Comparison of ENCODE assay signal across 9 cellular contexts in the genomic region with DNA sequence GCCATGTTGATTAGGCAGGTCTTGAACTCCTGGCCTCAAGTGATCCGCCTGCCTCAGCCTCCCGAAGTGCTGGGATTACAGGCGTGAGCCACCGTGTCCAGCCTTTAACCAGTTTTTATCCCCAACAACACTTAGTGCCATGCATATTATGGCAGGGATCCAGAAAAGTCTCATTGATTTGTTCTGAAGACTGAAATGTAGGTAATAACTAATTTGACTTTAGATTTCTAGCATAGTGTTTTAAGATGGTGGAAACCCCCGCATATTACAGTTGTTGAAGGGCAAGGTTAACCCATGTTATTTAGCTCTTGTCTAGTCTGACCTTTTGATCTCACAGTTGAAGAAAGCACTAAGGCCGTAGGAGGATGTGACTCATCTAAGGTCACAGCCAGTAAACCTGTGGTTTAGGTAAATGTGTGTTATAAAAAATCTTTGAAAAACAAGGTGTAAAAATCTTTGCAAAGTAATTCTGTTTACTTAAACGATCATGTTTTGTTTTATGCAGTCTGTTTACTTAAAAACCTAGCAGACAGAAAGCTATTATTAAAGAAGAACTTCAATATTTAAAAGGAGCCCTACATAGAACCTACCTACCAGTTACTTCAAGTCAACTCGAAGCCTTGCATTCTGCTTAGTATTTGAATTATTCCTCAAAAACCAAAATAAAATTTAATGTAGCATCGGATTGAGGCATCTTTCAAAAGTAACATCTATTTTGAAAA.
A peak's percentile ranks its signal among the peaks of the same experiment; 100 is the strongest.
DNase-seq lines count a peak whose midpoint lies in the region; ATAC-seq, FAIRE-seq and TF ChIP-seq lines count a peak whose summit lies in the region.
"Had no signal": no experiment of that assay in that cellular context is flagged by ENCODE, and none has a peak within 500 bp of the region (broad histone marks: within the 10 kb centered on the region; RNA-seq: fewer than 3 reads in every experiment).

No MANE protein-coding gene starts in this region.

- no peaks in the 10 kb centered on the region for H3F3A ChIP-seq in OCI-LY1 (ENCODE audit: insufficient read depth, low read length)

- no peaks in the 10 kb centered on the region for H3K9me3 ChIP-seq in OCI-LY1 (ENCODE audit: low read length)

- no peak overlapping the region for H3K9ac ChIP-seq in OCI-LY1 (ENCODE audit: low read length)

- peaks cover 10% of the 10 kb centered on the region; the same call in 1 of the 2 replicates for H3K36me3 ChIP-seq in OCI-LY1 (ENCODE audit: insufficient read depth, low read length)

- no peaks in the 10 kb centered on the region for H3K9me2 ChIP-seq in OCI-LY1 (ENCODE audit: low read depth, low read length)

- no peak overlapping the region; the same call in 1 of the 2 replicates for H3K4me2 ChIP-seq in OCI-LY1 (ENCODE audit: low read length)

- no peak overlapping the region for H2AFZ ChIP-seq in OCI-LY1 (ENCODE audit: low read length)

- no peak for TF ChIP-seq CTCF in GM10266 (IDR thresholded peaks at IDR 0.05; ENCODE audit: control insufficient read depth, insufficient read depth, low read depth, missing control alignments)
- TF ChIP-seq CTCF in OCI-LY1 (IDR thresholded peaks at IDR 0.05; ENCODE audit: low read length), result no peak
- no peak for TF ChIP-seq CTCF in nephron progenitor cell (IDR thresholded peaks at IDR 0.05)

- H3K27me3 ChIP-seq in OCI-LY1 (ENCODE audit: insufficient read depth, low read length), result no peaks in the 10 kb centered on the region

- no peak overlapping the region for H3K4me3 Mint-ChIP-seq in nephron progenitor cell

- H3K4me1 Mint-ChIP-seq in nephron progenitor cell, result no peaks in the 10 kb centered on the region

- peaks cover 4% of the 10 kb centered on the region for H3K27me3 Mint-ChIP-seq in nephron progenitor cell (ENCODE audit: low read depth, poor library complexity)

- no peaks in the 10 kb centered on the region for H4K20me1 ChIP-seq in OCI-LY1 (ENCODE audit: insufficient read depth, low read length)

- TF ChIP-seq POLR2A in H54 (IDR thresholded peaks at IDR 0.05; ENCODE audit: low read depth, low read length), result no peak

- H3K36me3 Mint-ChIP-seq in nephron progenitor cell (ENCODE audit: low read depth), result no peaks in the 10 kb centered on the region

- H3K27ac ChIP-seq in OCI-LY1 (ENCODE audit: low read depth, low read length, poor library complexity, severe bottlenecking), result peak overlapping the region; percentile 62

- no peaks in the 10 kb centered on the region for H3K79me2 ChIP-seq in OCI-LY1 (ENCODE audit: insufficient read depth, low read length)

- no peaks in the 10 kb centered on the region for H3K9me3 Mint-ChIP-seq in nephron progenitor cell

- no peak for ATAC-seq in GM18520 (IDR thresholded peaks at IDR 0.05; ENCODE audit: unreplicated experiment)

- H3K4me1 ChIP-seq in OCI-LY1 (ENCODE audit: insufficient read depth, low read length, severe bottlenecking), result peaks cover 29% of the 10 kb centered on the region

- DNase-seq in GM10266 (ENCODE audit: extremely low spot score) (peak; percentile 61), H54 (ENCODE audit: insufficient read length, low spot score) (no peak), NCI-H446 treated with DMSO at 0.1 percent for 48 hours (lab: John Stamatoyannopoulos, UW) (no peak), nephron progenitor cell (no peak), NCI-H1105 (lab: John Stamatoyannopoulos, UW) (no peak)
- peak; percentile 88 for DNase-seq in central memory CD4-positive, alpha-beta T cell

- H3K27ac Mint-ChIP-seq in nephron progenitor cell, result no peak overlapping the region

- peak; percentile 91 for FAIRE-seq in H54 (lab: Jason Lieb, UNC)

- H3K4me3 ChIP-seq in OCI-LY1 (ENCODE audit: low read depth, low read length, poor library complexity, severe bottlenecking), result no peak overlapping the region
- H3K4me3 ChIP-seq: lung had no signal

Comparison
In these comparisons a context has a peak if more than half of its experiments do, and no peak if none do; other contexts are left out.
1. DNase-seq: peak in GM10266 (single experiment) and central memory CD4-positive, alpha-beta T cell (single experiment); none in H54 (single experiment), NCI-H446 treated with DMSO at 0.1 percent for 48 hours (single experiment), nephron progenitor cell (single experiment) and NCI-H1105 (single experiment).